Comparison of ENCODE assay signal across 1 cellular context in the genomic region with DNA sequence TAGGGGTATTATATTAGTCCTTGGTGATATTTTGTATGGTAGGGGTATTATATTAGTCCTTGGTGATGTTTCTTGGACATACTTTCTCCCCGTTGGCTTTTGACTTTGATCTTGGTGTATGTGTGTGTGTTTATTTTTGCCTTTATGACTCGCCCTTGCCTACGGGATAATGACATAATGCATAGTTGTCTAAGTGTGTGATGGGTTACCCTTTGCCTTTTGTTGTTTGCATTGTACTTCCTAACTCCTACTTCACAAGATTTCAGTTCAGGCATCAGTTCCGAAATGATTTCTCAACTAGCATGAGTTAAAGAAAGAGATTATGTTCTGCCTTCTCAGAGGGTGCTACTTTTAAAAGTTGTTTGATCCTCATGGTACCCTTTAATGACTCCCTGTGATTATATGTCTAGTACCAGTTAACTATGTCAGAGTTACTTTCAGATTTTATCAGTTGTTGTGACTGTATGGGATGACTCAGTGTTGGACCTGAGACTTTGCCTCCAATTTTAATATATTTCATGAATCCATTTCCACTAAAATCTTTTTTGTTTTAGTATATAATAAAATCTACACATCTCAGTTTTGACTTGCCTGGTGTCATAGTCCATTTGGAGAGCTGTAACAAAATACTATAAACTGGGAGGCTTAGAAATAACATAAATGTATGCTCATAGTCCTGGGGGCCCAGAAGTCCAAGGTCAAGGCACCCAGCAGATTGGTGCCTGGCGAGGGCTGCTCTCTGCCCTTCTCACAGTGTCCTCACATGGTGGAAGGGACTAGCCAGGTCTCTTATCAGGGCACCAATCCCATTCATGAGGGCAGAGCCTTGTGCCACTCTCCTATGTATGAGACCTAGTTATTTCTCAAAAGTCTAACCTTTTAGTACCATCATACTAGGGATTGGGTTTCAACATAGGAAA.
TF ChIP-seq lines count a peak whose summit lies in the region.

No MANE protein-coding gene starts in this region.

TF ChIP-seq in HepG2, 621 proteins besides CTCF, POLR2A, EP300 and RAD21 (continued from another document and continues in another):
- TF ChIP-seq FOXO4 (CRISPR knock-in tag; conservative IDR thresholded peaks at IDR 0.05) (no peak), ZBTB46 (CRISPR knock-in tag; IDR thresholded peaks at IDR 0.05; ENCODE audit: borderline replicate concordance) (no peak), ATF4 (CRISPR knock-in tag; IDR thresholded peaks at IDR 0.05) (no peak), CBX1 (IDR thresholded peaks at IDR 0.05; ENCODE audit: low read depth) (no peak), ZNF567 (CRISPR knock-in tag; IDR thresholded peaks at IDR 0.05; ENCODE audit: borderline replicate concordance) (no peak), CBFB (CRISPR knock-in tag; IDR thresholded peaks at IDR 0.05) (no peak), ARNT2 (CRISPR knock-in tag; IDR thresholded peaks at IDR 0.05; ENCODE audit: low read depth) (no peak), PHF5A (CRISPR knock-in tag; IDR thresholded peaks at IDR 0.05; ENCODE audit: low read depth, unreplicated experiment) (no peak), ZFP36L2 (CRISPR knock-in tag; IDR thresholded peaks at IDR 0.05) (no peak), YY1 (IDR thresholded peaks at IDR 0.05; ENCODE audit: insufficient read depth, insufficient replicate concordance, low read depth, low read length) (no peak), ZNF766 (CRISPR knock-in tag; IDR thresholded peaks at IDR 0.05; ENCODE audit: borderline replicate concordance) (no peak), ZFP62 (CRISPR knock-in tag; IDR thresholded peaks at IDR 0.05) (no peak), IKZF4 (CRISPR knock-in tag; IDR thresholded peaks at IDR 0.05; ENCODE audit: borderline replicate concordance, low read depth, not compliant biosample characterization) (no peak), TCF12 (IDR thresholded peaks at IDR 0.05) (no peak), TCF12 (CRISPR knock-in tag; IDR thresholded peaks at IDR 0.05) (no peak), ZNF331 (CRISPR knock-in tag; IDR thresholded peaks at IDR 0.05) (peak; percentile 29; the same call in 1 of the 2 replicates), RORA (CRISPR knock-in tag; IDR thresholded peaks at IDR 0.05) (no peak), SMAD3 (CRISPR knock-in tag; IDR thresholded peaks at IDR 0.05) (no peak), SP1 (IDR thresholded peaks at IDR 0.05) (no peak), SP1 (CRISPR knock-in tag; IDR thresholded peaks at IDR 0.05) (no peak), ZSCAN12 (CRISPR knock-in tag; IDR thresholded peaks at IDR 0.05) (no peak), ZNF850 (CRISPR knock-in tag; conservative IDR thresholded peaks at IDR 0.05) (no peak), PCBP2 (optimal IDR thresholded peaks at IDR 0.05; ENCODE audit: low read depth, low read length, poor library complexity, severe bottlenecking) (no peak), ZMYM2 (CRISPR knock-in tag; IDR thresholded peaks at IDR 0.05) (no peak), KIAA2018 (CRISPR knock-in tag; IDR thresholded peaks at IDR 0.05; ENCODE audit: borderline replicate concordance) (no peak), ZNF260 (CRISPR knock-in tag; IDR thresholded peaks at IDR 0.05; ENCODE audit: borderline replicate concordance, low read depth) (no peak), SRSF9 (IDR thresholded peaks at IDR 0.05; ENCODE audit: borderline replicate concordance, insufficient read depth, low read depth, low read length, poor library complexity, severe bottlenecking) (no peak), ZNF790 (CRISPR knock-in tag; IDR thresholded peaks at IDR 0.05; ENCODE audit: borderline replicate concordance) (no peak), ZNF724P (CRISPR knock-in tag; IDR thresholded peaks at IDR 0.05; ENCODE audit: borderline replicate concordance) (no peak), KLF11 (CRISPR knock-in tag; IDR thresholded peaks at IDR 0.05) (no peak), GPN1 (CRISPR knock-in tag; IDR thresholded peaks at IDR 0.05; ENCODE audit: borderline replicate concordance) (no peak), ZBTB21 (CRISPR knock-in tag; IDR thresholded peaks at IDR 0.05) (peak; percentile 45; the same call in 1 of the 2 replicates), TBX3 (IDR thresholded peaks at IDR 0.05; ENCODE audit: borderline replicate concordance) (0 out of 2 replicates have a peak, but pooled peaks have one; percentile 37), ZNF33B (CRISPR knock-in tag; IDR thresholded peaks at IDR 0.05) (no peak), NONO (IDR thresholded peaks at IDR 0.05) (no peak), NONO (CRISPR knock-in tag; conservative IDR thresholded peaks at IDR 0.05) (no peak)
- TF ChIP-seq, protein P1, sequence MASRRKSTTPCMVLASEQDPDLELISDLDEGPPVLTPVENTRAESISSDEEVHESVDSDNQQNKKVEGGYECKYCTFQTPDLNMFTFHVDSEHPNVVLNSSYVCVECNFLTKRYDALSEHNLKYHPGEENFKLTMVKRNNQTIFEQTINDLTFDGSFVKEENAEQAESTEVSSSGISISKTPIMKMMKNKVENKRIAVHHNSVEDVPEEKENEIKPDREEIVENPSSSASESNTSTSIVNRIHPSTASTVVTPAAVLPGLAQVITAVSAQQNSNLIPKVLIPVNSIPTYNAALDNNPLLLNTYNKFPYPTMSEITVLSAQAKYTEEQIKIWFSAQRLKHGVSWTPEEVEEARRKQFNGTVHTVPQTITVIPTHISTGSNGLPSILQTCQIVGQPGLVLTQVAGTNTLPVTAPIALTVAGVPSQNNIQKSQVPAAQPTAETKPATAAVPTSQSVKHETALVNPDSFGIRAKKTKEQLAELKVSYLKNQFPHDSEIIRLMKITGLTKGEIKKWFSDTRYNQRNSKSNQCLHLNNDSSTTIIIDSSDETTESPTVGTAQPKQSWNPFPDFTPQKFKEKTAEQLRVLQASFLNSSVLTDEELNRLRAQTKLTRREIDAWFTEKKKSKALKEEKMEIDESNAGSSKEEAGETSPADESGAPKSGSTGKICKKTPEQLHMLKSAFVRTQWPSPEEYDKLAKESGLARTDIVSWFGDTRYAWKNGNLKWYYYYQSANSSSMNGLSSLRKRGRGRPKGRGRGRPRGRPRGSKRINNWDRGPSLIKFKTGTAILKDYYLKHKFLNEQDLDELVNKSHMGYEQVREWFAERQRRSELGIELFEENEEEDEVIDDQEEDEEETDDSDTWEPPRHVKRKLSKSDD (CRISPR knock-in tag; IDR thresholded peaks at IDR 0.05; ENCODE audit: low read depth), result no peak
- TF ChIP-seq, protein P2, sequence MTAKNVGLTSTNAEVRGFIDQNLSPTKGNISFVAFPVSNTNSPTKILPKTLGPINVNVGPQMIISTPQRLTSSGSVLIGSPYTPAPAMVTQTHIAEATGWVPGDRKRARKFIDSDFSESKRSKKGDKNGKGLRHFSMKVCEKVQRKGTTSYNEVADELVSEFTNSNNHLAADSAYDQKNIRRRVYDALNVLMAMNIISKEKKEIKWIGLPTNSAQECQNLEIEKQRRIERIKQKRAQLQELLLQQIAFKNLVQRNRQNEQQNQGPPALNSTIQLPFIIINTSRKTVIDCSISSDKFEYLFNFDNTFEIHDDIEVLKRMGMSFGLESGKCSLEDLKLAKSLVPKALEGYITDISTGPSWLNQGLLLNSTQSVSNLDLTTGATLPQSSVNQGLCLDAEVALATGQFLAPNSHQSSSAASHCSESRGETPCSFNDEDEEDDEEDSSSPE (CRISPR knock-in tag; IDR thresholded peaks at IDR 0.05), result no peak
- TF ChIP-seq, protein P3, sequence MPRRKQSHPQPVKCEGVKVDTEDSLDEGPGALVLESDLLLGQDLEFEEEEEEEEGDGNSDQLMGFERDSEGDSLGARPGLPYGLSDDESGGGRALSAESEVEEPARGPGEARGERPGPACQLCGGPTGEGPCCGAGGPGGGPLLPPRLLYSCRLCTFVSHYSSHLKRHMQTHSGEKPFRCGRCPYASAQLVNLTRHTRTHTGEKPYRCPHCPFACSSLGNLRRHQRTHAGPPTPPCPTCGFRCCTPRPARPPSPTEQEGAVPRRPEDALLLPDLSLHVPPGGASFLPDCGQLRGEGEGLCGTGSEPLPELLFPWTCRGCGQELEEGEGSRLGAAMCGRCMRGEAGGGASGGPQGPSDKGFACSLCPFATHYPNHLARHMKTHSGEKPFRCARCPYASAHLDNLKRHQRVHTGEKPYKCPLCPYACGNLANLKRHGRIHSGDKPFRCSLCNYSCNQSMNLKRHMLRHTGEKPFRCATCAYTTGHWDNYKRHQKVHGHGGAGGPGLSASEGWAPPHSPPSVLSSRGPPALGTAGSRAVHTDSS (CRISPR knock-in tag; conservative IDR thresholded peaks at IDR 0.05), result no peak
